Comparison of ENCODE assay signal across 2 cellular contexts in the genomic region with DNA sequence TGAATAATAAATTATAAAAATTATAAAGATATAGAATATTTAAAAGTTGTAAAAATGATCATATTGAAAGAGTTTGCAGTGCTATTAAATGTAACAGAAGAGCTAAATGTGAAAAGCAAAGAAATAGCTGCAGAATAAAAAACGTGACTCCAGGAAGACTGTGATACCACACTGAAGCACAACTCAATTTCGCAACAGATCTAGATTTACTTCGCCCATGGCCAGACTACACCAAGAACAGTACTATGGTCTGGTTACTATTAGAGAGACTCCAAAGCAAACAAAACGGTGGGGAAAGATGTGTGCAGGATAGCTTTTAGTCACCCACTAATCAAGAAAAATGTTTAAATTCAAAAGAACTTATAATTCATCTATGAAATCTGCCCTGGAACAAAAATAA.
TF ChIP-seq lines count a peak whose summit lies in the region.

No MANE protein-coding gene starts in this region.

TF ChIP-seq in IMR-90, 13 proteins besides CTCF, POLR2A, EP300 and RAD21:
- TF ChIP-seq CEBPB (IDR thresholded peaks at IDR 0.05; ENCODE audit: low read depth, low read length) (peak; percentile 89), ELK1 (IDR thresholded peaks at IDR 0.05; ENCODE audit: borderline replicate concordance, low read depth, low read length) (no peak)

TF ChIP-seq in liver, 16 proteins besides CTCF, POLR2A, EP300 and RAD21:
- no peak for TF ChIP-seq EGR1 (IDR thresholded peaks at IDR 0.05; ENCODE audit: low read depth in 2 of 2)
- TF ChIP-seq HNF4A (conservative IDR thresholded peaks at IDR 0.05): peak in 1 of 2 donors; percentile 42
- TF ChIP-seq HNF4G (IDR thresholded peaks at IDR 0.05): no peak
- TF ChIP-seq JUND (IDR thresholded peaks at IDR 0.05): no peak
- TF ChIP-seq YY1 (IDR thresholded peaks at IDR 0.05): peak; percentile 16
- no peak for TF ChIP-seq ZBTB33 (IDR thresholded peaks at IDR 0.05)
- TF ChIP-seq RXRA (IDR thresholded peaks at IDR 0.05): no peak
- no peak for TF ChIP-seq SP1 (IDR thresholded peaks at IDR 0.05)
- no peak for TF ChIP-seq FOXA1 (IDR thresholded peaks at IDR 0.05)
- no peak for TF ChIP-seq NR2F2 (IDR thresholded peaks at IDR 0.05)
- TF ChIP-seq, protein P1, sequence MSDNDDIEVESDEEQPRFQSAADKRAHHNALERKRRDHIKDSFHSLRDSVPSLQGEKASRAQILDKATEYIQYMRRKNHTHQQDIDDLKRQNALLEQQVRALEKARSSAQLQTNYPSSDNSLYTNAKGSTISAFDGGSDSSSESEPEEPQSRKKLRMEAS (IDR thresholded peaks at IDR 0.05): no peak
- TF ChIP-seq REST (IDR thresholded peaks at IDR 0.05): no peak
